Comparison of ENCODE assay signal across 7 cellular contexts in genomic region chr17:57284984-57285646, GRCh38. TPM values are rescaled to one million over a fixed set of nuclear protein-coding genes. Genes with fewer than 3 reads are reported as not detected.
DNase-seq lines count a peak whose midpoint lies in the region; ATAC-seq and TF ChIP-seq lines count a peak whose summit lies in the region.

No MANE protein-coding gene starts in this region.

- H3K27ac Mint-ChIP-seq in activated naive CD4-positive, alpha-beta T cell treated with anti-CD3 and anti-CD28 coated beads, Interleukin-2, amount 10 ng/mL, durations not matched to agents 7 days and 5 days = peak overlapping the region; percentile 90

- H3K4me3 Mint-ChIP-seq in activated naive CD4-positive, alpha-beta T cell treated with anti-CD3 and anti-CD28 coated beads, Interleukin-2, amount 10 ng/mL, durations not matched to agents 7 days and 5 days = peak overlapping the region; percentile 56

- peak overlapping the region; percentile 58 to 84 for H3K27ac ChIP-seq in ovary
- H3K27ac ChIP-seq in tibial nerve = no peak overlapping the region

- H3K36me3 ChIP-seq in ovary (no peaks in the 10 kb centered on the region), tibial nerve (no peaks in the 10 kb centered on the region)

- intact Hi-C loops in ovary (cut with DNase I) = no loop called here

- WGBS in ovary, 3 donors = 5 to 31% (median 14%) methylated on average over 13 of the region's 13 CpGs
- 60 to 71% methylated on average over 13 of the region's 13 CpGs for WGBS in tibial nerve, 2 donors

- TF ChIP-seq CTCF in ovary (IDR thresholded peaks at IDR 0.05) (no peak), tibial nerve (IDR thresholded peaks at IDR 0.05) (no peak)

- H3K27me3 ChIP-seq in ovary (no peaks in the 10 kb centered on the region), tibial nerve (no peaks in the 10 kb centered on the region)

- H3K9me3 ChIP-seq in ovary = no peaks in the 10 kb centered on the region
- no peaks in the 10 kb centered on the region for H3K9me3 ChIP-seq in tibial nerve

- TF ChIP-seq EP300 in ovary (IDR thresholded peaks at IDR 0.05) = no peak
- TF ChIP-seq EP300 in tibial nerve (IDR thresholded peaks at IDR 0.05) = no peak

- ATAC-seq in GM21529 (IDR thresholded peaks at IDR 0.05; ENCODE audit: unreplicated experiment) = peak; percentile 90
- ATAC-seq in GM18873 (IDR thresholded peaks at IDR 0.05; ENCODE audit: low FRiP score, unreplicated experiment) = no peak

- TF ChIP-seq POLR2A in ovary (IDR thresholded peaks at IDR 0.05) (no peak), tibial nerve (IDR thresholded peaks at IDR 0.05) (no peak)

- DNase-seq in NOMO-1 treated with dmso at 0.1 percent for 144 hours (lab: John Stamatoyannopoulos, UW; ENCODE audit: unreplicated experiment) (peak; percentile 77), ovary (peak; percentile 61 to 72 (median 68)), A172 (ENCODE audit: low spot score) (no peak), tibial nerve (ENCODE audit: low spot score in 2 of 2) (no peak)
- DNase-seq in activated naive CD4-positive, alpha-beta T cell treated with anti-CD3 and anti-CD28 coated beads, Interleukin-2, amount 10 ng/mL, durations not matched to agents 7 days and 5 days = peak; percentile 74

- CTCF ChIA-PET in activated naive CD4-positive, alpha-beta T cell treated with anti-CD3 and anti-CD28 coated beads, Interleukin-2, amount 10 ng/mL, durations not matched to agents 7 days and 5 days (lab: Charles Lee) = interaction anchor here (0.9 to 2.0 kb wide), 3 partner anchors 38 to 156 kb away, joined by 3 to 6 read pairs (median 5); no protein-coding TSS in a partner anchor

- H3K4me3 ChIP-seq in ovary (peak overlapping the region; percentile 7), tibial nerve (no peak overlapping the region)

- H3K36me3 Mint-ChIP-seq in activated naive CD4-positive, alpha-beta T cell treated with anti-CD3 and anti-CD28 coated beads, Interleukin-2, amount 10 ng/mL, durations not matched to agents 7 days and 5 days = peaks cover 50% of the 10 kb centered on the region

- H3K4me1 ChIP-seq in ovary (ENCODE audit: insufficient read depth) (peaks cover 36% of the 10 kb centered on the region), tibial nerve (peaks cover 0 to 9% (median 0%) of the 10 kb centered on the region in 4 donors)

- no peaks in the 10 kb centered on the region for H3K9me3 Mint-ChIP-seq in activated naive CD4-positive, alpha-beta T cell treated with anti-CD3 and anti-CD28 coated beads, Interleukin-2, amount 10 ng/mL, durations not matched to agents 7 days and 5 days

- H3K4me1 Mint-ChIP-seq in activated naive CD4-positive, alpha-beta T cell treated with anti-CD3 and anti-CD28 coated beads, Interleukin-2, amount 10 ng/mL, durations not matched to agents 7 days and 5 days = peaks cover 84% of the 10 kb centered on the region

- no peaks in the 10 kb centered on the region for H3K27me3 Mint-ChIP-seq in activated naive CD4-positive, alpha-beta T cell treated with anti-CD3 and anti-CD28 coated beads, Interleukin-2, amount 10 ng/mL, durations not matched to agents 7 days and 5 days

RNA-seq across cellular contexts. Expression of gene MSI2, which starts 28.8 kb away (rescaled TPM):
- total RNA-seq in ovary (100 to 1,000 TPM; 110 to 199 (median 149) TPM), tibial nerve (10 to 100 TPM; 11.5 to 18.3 (median 14.2) TPM)
- polyA plus RNA-seq in ovary = 100 to 1,000 TPM in 1 of 2 donors, 10 to 100 TPM in 1; 43.1 to 105 TPM
- total RNA-seq in A172 (2014; rRNA removed; shearing (Covaris generic)) = 39.4 and 47.9 TPM in 2 replicates

Comparison
In these comparisons a context has a peak if more than half of its experiments do, and no peak if none do; other contexts are left out.
1. DNase-seq: peak in NOMO-1 treated with dmso at 0.1 percent for 144 hours (single experiment), activated naive CD4-positive, alpha-beta T cell treated with anti-CD3 and anti-CD28 coated beads, Interleukin-2, amount 10 ng/mL, durations not matched to agents 7 days and 5 days (single experiment) and ovary (5 of 5); none in A172 (single experiment) and tibial nerve (0 of 2).
2. H3K27ac ChIP-seq: peak in ovary (2 of 2); none in tibial nerve (0 of 4).